Comparison of ENCODE assay signal across 8 cellular contexts in the genomic region with DNA sequence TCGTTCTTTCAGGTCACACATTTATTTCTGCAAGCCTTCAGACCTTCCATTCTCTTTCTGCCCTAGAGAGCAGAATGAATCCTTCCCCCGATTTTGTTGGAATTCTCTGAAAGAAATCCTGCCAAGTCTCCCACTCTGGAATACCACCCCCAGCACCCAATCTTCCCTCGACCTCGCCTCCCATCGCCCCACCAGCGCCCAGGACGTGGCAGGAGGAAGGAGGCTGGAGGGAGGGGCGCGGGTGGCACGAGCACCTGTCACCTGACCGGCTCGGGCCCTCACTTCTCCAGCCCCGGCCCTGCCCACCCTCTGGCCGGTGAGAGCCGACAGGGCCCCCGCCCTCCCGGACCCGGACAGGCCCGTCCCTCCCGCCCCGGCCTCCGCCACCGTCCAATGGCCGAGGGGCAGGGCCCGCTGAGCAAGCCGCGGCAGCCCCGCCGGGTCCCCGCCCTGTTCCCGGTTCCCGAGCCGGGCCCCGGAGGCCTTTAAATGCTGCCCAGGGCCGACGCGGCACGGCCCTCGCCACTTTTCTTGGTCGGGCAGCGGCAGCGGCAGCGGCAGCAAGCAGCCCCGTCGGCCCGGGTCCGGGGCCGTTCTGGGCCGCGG. TPM values are rescaled to one million over a fixed set of nuclear protein-coding genes. Genes with fewer than 3 reads are reported as not detected.
DNase-seq lines count a peak whose midpoint lies in the region; ATAC-seq and TF ChIP-seq lines count a peak whose summit lies in the region.

A gene (plus strand): TSS at position 453 of the 606 bp plus-strand sequence. CDS start 384 bp downstream, outside the sequence.

- WGBS in smooth muscle cell (ENCODE audit: low lambda C conversion rate): 0% methylated on average over 29 of the region's 50 CpGs

- H3K4me2 ChIP-seq in smooth muscle cell: peak within 1 kb of the TSS; percentile 94

- no peaks in the 10 kb centered on the region for H4K20me1 ChIP-seq in smooth muscle cell (ENCODE audit: low read depth)

- peak within 1 kb of the TSS in 4 of 8 donors; percentile 68 to 96 (median 75) for H3K27ac Mint-ChIP-seq in CD8-positive, alpha-beta memory T cell

- peak in 3 of 5 donors; percentile 6 to 44 (median 22) for DNase-seq in CD8-positive, alpha-beta memory T cell
- DNase-seq in RPMI7951 (ENCODE audit: low read depth) (peak; percentile 8), caudate nucleus (lab: John Stamatoyannopoulos, UW) (peak in 50 of 61 donors; percentile 22 to 88 (median 62)), iris pigment epithelial cell (ENCODE audit: low read depth) (peak; percentile 46), smooth muscle cell (lab: John Stamatoyannopoulos, UW; ENCODE audit: unreplicated experiment) (peak; percentile 38)
- no peak for DNase-seq in effector CD4-positive, alpha-beta T cell

- H3K27me3 Mint-ChIP-seq in CD8-positive, alpha-beta memory T cell: peaks cover 10 to 48% of the 10 kb centered on the region in 2 donors

- no peaks in the 10 kb centered on the region for H3K27me3 ChIP-seq in CD8-positive, alpha-beta memory T cell (ENCODE audit: insufficient read depth, low read length, poor library complexity, severe bottlenecking)
- H3K27me3 ChIP-seq in smooth muscle cell (ENCODE audit: low read depth): no peaks in the 10 kb centered on the region

- H3K36me3 ChIP-seq in CD8-positive, alpha-beta memory T cell (ENCODE audit: insufficient read depth, low read length): no peaks in the 10 kb centered on the region
- peaks cover 6% of the 10 kb centered on the region for H3K36me3 ChIP-seq in smooth muscle cell (ENCODE audit: low read depth)

- no peaks in the 10 kb centered on the region for H3K4me1 ChIP-seq in CD8-positive, alpha-beta memory T cell (ENCODE audit: insufficient read depth, low read length)
- H3K4me1 ChIP-seq in smooth muscle cell (ENCODE audit: low read depth): peaks cover 17% of the 10 kb centered on the region

- POLR2A ChIA-PET in CD8-positive, alpha-beta memory T cell (lab: Charles Lee): no interaction called here

- peak within 1 kb of the TSS; percentile 90 for H2AFZ ChIP-seq in smooth muscle cell (ENCODE audit: low read depth)

- ATAC-seq in GM19023 (IDR thresholded peaks at IDR 0.05; ENCODE audit: unreplicated experiment) (peak; percentile 59), HG03135 (IDR thresholded peaks at IDR 0.05; ENCODE audit: unreplicated experiment) (peak; percentile 44)

- no peak within 1 kb of the TSS for H3K27ac ChIP-seq in CD8-positive, alpha-beta memory T cell (ENCODE audit: low read depth, low read length)
- H3K27ac ChIP-seq in caudate nucleus (ENCODE audit: low read depth, low read length) (peak within 1 kb of the TSS; percentile 81), smooth muscle cell (ENCODE audit: low read depth) (peak within 1 kb of the TSS; percentile 45)

- no peak for TF ChIP-seq CTCF in smooth muscle cell (IDR thresholded peaks at IDR 0.05; ENCODE audit: borderline replicate concordance, insufficient read depth, poor library complexity, severe bottlenecking)

- H3K4me1 Mint-ChIP-seq in CD8-positive, alpha-beta memory T cell: peaks cover 7 to 15% (median 13%) of the 10 kb centered on the region in 3 donors

- no peaks in the 10 kb centered on the region for H3K79me2 ChIP-seq in smooth muscle cell (ENCODE audit: low read depth)

- H3K4me3 ChIP-seq in CD8-positive, alpha-beta memory T cell (ENCODE audit: low read length): peak within 1 kb of the TSS; percentile 20
- H3K4me3 ChIP-seq in smooth muscle cell: peak within 1 kb of the TSS; percentile 91

- peaks cover 0 to 1% (median 0%) of the 10 kb centered on the region in 3 donors for H3K36me3 Mint-ChIP-seq in CD8-positive, alpha-beta memory T cell

- H3K9me3 ChIP-seq in CD8-positive, alpha-beta memory T cell (ENCODE audit: low read length): no peaks in the 10 kb centered on the region
- H3K9me3 ChIP-seq in smooth muscle cell (replicated peaks; ENCODE audit: low read depth): no peaks in the 10 kb centered on the region

- CTCF ChIA-PET in CD8-positive, alpha-beta memory T cell (lab: Charles Lee): no interaction called here

- H3K9me3 Mint-ChIP-seq in CD8-positive, alpha-beta memory T cell: no peaks in the 10 kb centered on the region

- H3K4me3 Mint-ChIP-seq in CD8-positive, alpha-beta memory T cell: peak within 1 kb of the TSS; percentile 80 to 93 (median 88)

- peak within 1 kb of the TSS; percentile 78 for H3K9ac ChIP-seq in smooth muscle cell (ENCODE audit: low read depth)

- H3F3A ChIP-seq in smooth muscle cell (ENCODE audit: low read depth): peaks cover 3% of the 10 kb centered on the region

RNA-seq across cellular contexts. Expression of the gene that starts here (rescaled TPM):
- total RNA-seq in CD8-positive, alpha-beta memory T cell: under 1 TPM; 0.84 to 0.98 TPM
- 0.72 TPM for polyA plus RNA-seq in CD8-positive, alpha-beta memory T cell
- under 0.01 and 0.20 TPM in 2 replicates for total RNA-seq in RPMI7951 (2014; rRNA removed; shearing (Covaris generic))
- 9.4 and 13.9 TPM in 2 replicates for total RNA-seq in smooth muscle cell
- polyA plus RNA-seq in smooth muscle cell: 8.1 and 9.9 TPM in 2 replicates

Comparison
In these comparisons a context has a peak if more than half of its experiments do, and no peak if none do; other contexts are left out.
1. Peak in DNase-seq and H3K4me3 ChIP-seq in CD8-positive, alpha-beta memory T cell; RNA of the gene not detected or under 1 TPM.
2. Peak in DNase-seq in RPMI7951; RNA of the gene not detected or under 1 TPM.